29 cellular contexts compared by ENCODE assay signal in the genomic region with DNA sequence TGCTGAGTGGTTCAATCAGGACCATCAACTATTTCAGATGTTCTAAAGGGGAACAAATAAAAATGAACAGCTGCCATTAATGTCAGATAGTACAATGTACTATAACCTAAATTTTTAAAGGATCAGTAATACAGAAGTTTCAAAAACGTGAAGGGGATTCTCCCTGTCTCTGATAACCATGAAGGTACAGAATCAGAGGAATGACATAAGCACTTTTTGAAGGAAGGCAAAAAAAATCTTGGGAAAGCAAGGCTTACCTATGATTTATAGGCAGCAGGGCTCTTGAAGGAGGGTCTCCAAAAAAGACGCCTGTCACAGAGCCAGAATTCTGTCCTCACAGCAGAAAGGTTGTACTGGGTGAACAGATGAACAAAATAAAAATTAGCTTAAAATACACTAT.
"Had no signal": no experiment of that assay in that cellular context is flagged by ENCODE, and none has a peak within 500 bp of the region (broad histone marks: within the 10 kb centered on the region; RNA-seq: fewer than 3 reads in every experiment).

No MANE protein-coding gene starts in this region.

- DNase-seq: activated CD4-positive, alpha-beta memory T cell treated with anti-CD3 and anti-CD28 coated beads for 36 hours; activated CD4-positive, alpha-beta T cell treated with anti-CD3 and anti-CD28 coated beads, Interleukin-2, amount 10 ng/mL, durations not matched to agents 7 days and 5 days; activated CD4-positive, CD25-positive, alpha-beta regulatory T cell; activated CD8-positive, alpha-beta memory T cell treated with anti-CD3 and anti-CD28 coated beads, Interleukin-2, amount 50 U/mL, for 4 hours; activated gamma-delta T cell treated with Interleukin-2 at 50 U/mL for 16 hours; activated naive CD4-positive, alpha-beta T cell treated with anti-CD3 and anti-CD28 coated beads, Interleukin-2, amount 50 U/mL, for 16 hours; activated naive CD8-positive, alpha-beta T cell treated with anti-CD3 and anti-CD28 coated beads for 36 hours; activated T-cell treated with anti-CD3 and anti-CD28 coated beads for 4 hours; activated T-cell treated with anti-CD3 and anti-CD28 coated beads, Interleukin-2, amount 50 U/mL, for 4 hours; amniotic stem cell; aorta; brain microvascular endothelial cell; central memory CD4-positive, alpha-beta T cell; Karpas-422; NCI-H1048; NCI-H1105 treated with DMSO at 0.1 percent for 48 hours; NCI-H1436; NCI-H1694; NCI-H2029; NCI-H345; NCI-H524 treated with DMSO at 0.1 percent for 48 hours; Right ventricle myocardium superior; SW 1271; T-helper 1 cell; T1000; WERI-Rb-1 had no signal

- ATAC-seq: activated T-cell treated with anti-CD3 and anti-CD28 coated beads, Interleukin-2, amount 50 U/mL, for 4 hours had no signal

- H3K4me3 Mint-ChIP-seq: activated CD4-positive, alpha-beta memory T cell treated with anti-CD3 and anti-CD28 coated beads for 36 hours; activated CD4-positive, alpha-beta T cell treated with anti-CD3 and anti-CD28 coated beads, Interleukin-2, amount 10 ng/mL, durations not matched to agents 7 days and 5 days; activated naive CD8-positive, alpha-beta T cell treated with anti-CD3 and anti-CD28 coated beads for 36 hours; activated T-cell treated with anti-CD3 and anti-CD28 coated beads, Interleukin-2, amount 50 U/mL, for 4 hours; activated T-helper 1 cell treated with anti-CD3 and anti-CD28 coated beads, Interleukin-12 subunit alpha, Interleukin-12 subunit beta, Interleukin-2, Interleukin-4 antibody, amounts not matched to agents 30 ng/mL and 10 ng/mL and 1 ng/mL, durations not matched to agents 14 hours and 24 hours and 36 hours had no signal

- FAIRE-seq: RCC 7860 had no signal

- H3K27ac ChIP-seq: brain microvascular endothelial cell, RWPE1, WERI-Rb-1 had no signal

- H3K9me3 Mint-ChIP-seq: activated CD4-positive, alpha-beta memory T cell treated with anti-CD3 and anti-CD28 coated beads for 36 hours had no signal

- H3K27ac Mint-ChIP-seq: activated T-helper 1 cell treated with anti-CD3 and anti-CD28 coated beads, Interleukin-12 subunit alpha, Interleukin-12 subunit beta, Interleukin-2, Interleukin-4 antibody, amounts not matched to agents 30 ng/mL and 10 ng/mL and 1 ng/mL, durations not matched to agents 14 hours and 24 hours and 36 hours had no signal

- H3K27me3 ChIP-seq: brain microvascular endothelial cell had no signal

- H3K27me3 Mint-ChIP-seq: activated CD4-positive, alpha-beta memory T cell treated with anti-CD3 and anti-CD28 coated beads for 36 hours; activated CD4-positive, alpha-beta T cell treated with anti-CD3 and anti-CD28 coated beads, Interleukin-2, amount 10 ng/mL, durations not matched to agents 7 days and 5 days; activated naive CD8-positive, alpha-beta T cell treated with anti-CD3 and anti-CD28 coated beads for 36 hours had no signal
